Comparison of ENCODE assay signal across 19 cellular contexts in genomic region chr10:75860009-75860408, GRCh38.
DNase-seq lines count a peak whose midpoint lies in the region; ATAC-seq and TF ChIP-seq lines count a peak whose summit lies in the region.
"Had no signal": no experiment of that assay in that cellular context is flagged by ENCODE, and none has a peak within 500 bp of the region (broad histone marks: within the 10 kb centered on the region; RNA-seq: fewer than 3 reads in every experiment).

No MANE protein-coding gene starts in this region.

- H3K36me3 Mint-ChIP-seq in progenitor cell of endocrine pancreas (ENCODE audit: insufficient read depth): no peaks in the 10 kb centered on the region
- H3K36me3 Mint-ChIP-seq: CD4-positive, CD25-positive, alpha-beta regulatory T cell; CD8-positive, alpha-beta memory T cell had no signal

- DNase-seq in fibroblast of villous mesenchyme (ENCODE audit: low read depth): peak; percentile 26
- peak in 2 of 3 donors; percentile 61 to 70 for DNase-seq in right lobe of liver
- peak; percentile 30 for DNase-seq in testis
- no peak for DNase-seq in T-helper 9 cell
- DNase-seq in progenitor cell of endocrine pancreas (ENCODE audit: low spot score, unreplicated experiment): no peak
- DNase-seq: ACHN; BE2C; C1 segment of cervical spinal cord; CD4-positive, CD25-positive, alpha-beta regulatory T cell; CD8-positive, alpha-beta memory T cell; COR-L47; DMS 273 treated with DMSO at 0.1 percent for 48 hours; DMS53; DND-41; GM23248; IMR-90 had no signal

- H3K27ac Mint-ChIP-seq in progenitor cell of endocrine pancreas: no peak overlapping the region
- H3K27ac Mint-ChIP-seq: CD4-positive, CD25-positive, alpha-beta regulatory T cell; CD8-positive, alpha-beta memory T cell had no signal

- no peaks in the 10 kb centered on the region for H3K27me3 ChIP-seq in right lobe of liver
- H3K27me3 ChIP-seq in testis: no peaks in the 10 kb centered on the region
- H3K27me3 ChIP-seq: BE2C had no signal

- WGBS in right lobe of liver (ENCODE audit: insufficient coverage, low coverage, low lambda C conversion rate, missing lambda C conversion rate): 32% methylated on average over 5 of the region's 6 CpGs
- WGBS in testis, 2 donors: 68 to 70% methylated on average over 5 to 6 of the region's 6 CpGs

- H3K4me3 Mint-ChIP-seq in progenitor cell of endocrine pancreas (ENCODE audit: low read depth): no peak overlapping the region
- H3K4me3 Mint-ChIP-seq: CD4-positive, CD25-positive, alpha-beta regulatory T cell; CD8-positive, alpha-beta memory T cell had no signal

- peaks cover 1% of the 10 kb centered on the region for H3K4me1 Mint-ChIP-seq in progenitor cell of endocrine pancreas (ENCODE audit: low read depth)
- H3K4me1 Mint-ChIP-seq: CD4-positive, CD25-positive, alpha-beta regulatory T cell; CD8-positive, alpha-beta memory T cell had no signal

- H3K9me3 Mint-ChIP-seq in progenitor cell of endocrine pancreas (ENCODE audit: low read depth): no peaks in the 10 kb centered on the region

- H3K27me3 Mint-ChIP-seq in progenitor cell of endocrine pancreas: no peaks in the 10 kb centered on the region
- H3K27me3 Mint-ChIP-seq: CD8-positive, alpha-beta memory T cell had no signal

- intact Hi-C loops in right lobe of liver (cut with DNase I) (no loop called here), testis (cut with DNase I; ENCODE audit: low total_unique reads) (no loop called here)

- H3K9me3 ChIP-seq in right lobe of liver (no peaks in the 10 kb centered on the region), testis (no peaks in the 10 kb centered on the region)
- H3K9me3 ChIP-seq: BE2C, HAP-1 had no signal

- TF ChIP-seq CTCF in fibroblast of villous mesenchyme (IDR thresholded peaks at IDR 0.05; ENCODE audit: insufficient read depth, low read depth, low read length) (no peak), right lobe of liver (IDR thresholded peaks at IDR 0.05) (no peak), testis (IDR thresholded peaks at IDR 0.05) (no peak), progenitor cell of endocrine pancreas (IDR thresholded peaks at IDR 0.05; ENCODE audit: unreplicated experiment) (no peak)

- H3K27ac ChIP-seq in right lobe of liver (no peak overlapping the region), testis (no peak overlapping the region)
- H3K27ac ChIP-seq: GM23248, HL-60 had no signal

- peaks cover 0 to 8% (median 3%) of the 10 kb centered on the region in 4 donors for H3K4me1 ChIP-seq in right lobe of liver
- no peaks in the 10 kb centered on the region for H3K4me1 ChIP-seq in testis
- H3K4me1 ChIP-seq: BE2C, HAP-1 had no signal

- ATAC-seq in right lobe of liver (peak; percentile 87 to 98 (median 92)), GM18907 (IDR thresholded peaks at IDR 0.05; ENCODE audit: unreplicated experiment) (no peak)

- no peaks in the 10 kb centered on the region for H3K36me3 ChIP-seq in right lobe of liver
- no peaks in the 10 kb centered on the region for H3K36me3 ChIP-seq in testis (ENCODE audit: low read depth, missing control alignments)
- H3K36me3 ChIP-seq: BE2C, HAP-1 had no signal

- TF ChIP-seq POLR2A in right lobe of liver (IDR thresholded peaks at IDR 0.05) (no peak), testis (IDR thresholded peaks at IDR 0.05) (no peak)

- H3K4me3 ChIP-seq in fibroblast of villous mesenchyme (ENCODE audit: low read depth, low read length) (no peak overlapping the region), right lobe of liver (no peak overlapping the region), testis (no peak overlapping the region)
- H3K4me3 ChIP-seq: GM23248, HAP-1 had no signal

Comparison
In these comparisons a context has a peak if more than half of its experiments do, and no peak if none do; other contexts are left out.
1. DNase-seq: peak in fibroblast of villous mesenchyme (single experiment), right lobe of liver (2 of 3) and testis (single experiment); none in T-helper 9 cell (single experiment) and progenitor cell of endocrine pancreas (single experiment).